12 cellular contexts compared by ENCODE assay signal in the genomic region with DNA sequence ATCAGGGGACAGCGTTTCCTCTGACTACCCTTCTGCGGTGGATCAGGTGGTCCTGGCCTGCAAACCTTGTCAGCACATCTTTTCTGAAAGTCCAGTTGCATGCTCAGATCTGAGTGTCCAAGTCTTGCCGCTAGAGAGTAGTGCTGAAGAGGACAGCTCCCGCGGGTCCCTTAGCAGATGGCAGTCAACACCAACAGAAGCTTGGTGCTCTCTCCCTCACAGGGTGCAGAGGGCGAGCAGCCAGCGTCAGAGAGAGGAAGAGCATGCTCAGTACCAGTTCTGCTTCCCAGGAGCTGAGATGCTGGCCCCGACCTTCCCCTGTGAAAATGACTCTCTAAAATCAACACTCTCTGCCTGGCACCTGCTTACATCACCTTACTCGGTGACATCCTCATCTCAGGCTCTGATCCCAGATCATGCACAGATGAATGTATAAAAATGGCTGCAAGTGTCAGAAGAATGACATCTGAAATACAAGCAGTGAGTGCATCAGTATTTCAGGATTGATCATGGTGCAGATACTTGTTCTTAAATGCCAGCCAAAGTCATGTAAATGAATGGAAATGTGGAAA.
DNase-seq lines count a peak whose midpoint lies in the region; ATAC-seq, FAIRE-seq and TF ChIP-seq lines count a peak whose summit lies in the region.
"Had no signal": no experiment of that assay in that cellular context is flagged by ENCODE, and none has a peak within 500 bp of the region (broad histone marks: within the 10 kb centered on the region; RNA-seq: fewer than 3 reads in every experiment).

No MANE protein-coding gene starts in this region.

- 5% methylated on average over 7 of the region's 9 CpGs for WGBS in HepG2 (ENCODE audit: low lambda C conversion rate)
- 18% methylated on average over 5 of the region's 9 CpGs for WGBS in right lobe of liver (ENCODE audit: insufficient coverage, low coverage, low lambda C conversion rate, missing lambda C conversion rate)

- no peaks in the 10 kb centered on the region for H3K9me3 ChIP-seq in HepG2 (ENCODE audit: low read length)
- no peaks in the 10 kb centered on the region for H3K9me3 ChIP-seq in right lobe of liver
- no peaks in the 10 kb centered on the region for H3K9me3 ChIP-seq in SJCRH30 (replicated peaks)

- no TSS peak for BruUV-seq in HepG2 (replicated peaks; lab: Mats Ljungman, UMichigan)

- TF ChIP-seq CTCF in HepG2 (CRISPR knock-in tag; IDR thresholded peaks at IDR 0.05) (no peak), right lobe of liver (IDR thresholded peaks at IDR 0.05) (no peak), fibroblast of mammary gland (conservative IDR thresholded peaks at IDR 0.05; ENCODE audit: control insufficient read depth, insufficient read depth, low read depth, low read length) (no peak)

- H4K20me1 ChIP-seq in HepG2 (ENCODE audit: insufficient read depth, low read length), result no peaks in the 10 kb centered on the region

- intact Hi-C loops in HepG2 (cut with micrococcal nuclease; ENCODE audit: unreplicated experiment), result no loop called here
- intact Hi-C loops in right lobe of liver (cut with DNase I), result no loop called here
- intact Hi-C loops in posterior vena cava (cut with DNase I), result no loop called here

- H3K4me1 ChIP-seq in HepG2 (ENCODE audit: insufficient read depth, low read length) (no peaks in the 10 kb centered on the region), right lobe of liver (no peaks in the 10 kb centered on the region), SJCRH30 (peaks cover 22% of the 10 kb centered on the region)

- H3K79me2 ChIP-seq in HepG2 (ENCODE audit: insufficient read depth, low read length), result no peaks in the 10 kb centered on the region

- no peaks in the 10 kb centered on the region for H3K36me3 ChIP-seq in HepG2 (replicated peaks in 1 of 2; ENCODE audit: control insufficient read depth in 1 of 2, insufficient read depth in 2 of 2, low read length in 2 of 2)
- H3K36me3 ChIP-seq in right lobe of liver, result no peaks in the 10 kb centered on the region
- H3K36me3 ChIP-seq in SJCRH30, result no peaks in the 10 kb centered on the region

- TF ChIP-seq RAD21 in HepG2 (CRISPR knock-in tag; IDR thresholded peaks at IDR 0.05), result no peak

- H3K27ac ChIP-seq in HepG2 (ENCODE audit: extremely low read length, insufficient read depth, low read length) (no peak overlapping the region), right lobe of liver (no peak overlapping the region), SJCRH30 (no peak overlapping the region)
- H3K27ac ChIP-seq: C4-2B had no signal

- H3K4me3 ChIP-seq in HepG2 (replicated peaks in 1 of 3; ENCODE audit: insufficient read depth in 1 of 3, low read depth in 2 of 3, low read length in 3 of 3) (no peak overlapping the region), right lobe of liver (no peak overlapping the region), SJCRH30 (no peak overlapping the region), fibroblast of mammary gland (ENCODE audit: control insufficient read depth, low read depth, low read length) (no peak overlapping the region)

- TF ChIP-seq POLR2A in HepG2 (IDR thresholded peaks at IDR 0.05; ENCODE audit: insufficient read depth in 1 of 2, low read depth in 2 of 2, low read length in 2 of 2), result no peak
- no peak for TF ChIP-seq POLR2A in right lobe of liver (IDR thresholded peaks at IDR 0.05)

- FAIRE-seq in HepG2 (lab: Jason Lieb, UNC) (peak; percentile 4), urothelium cell line (lab: Jason Lieb, UNC) (no peak)
- FAIRE-seq: colon had no signal

- POLR2A ChIA-PET in HepG2 (lab: Yijun Ruan, JAX), result no interaction called here

- CTCF ChIA-PET in HepG2 (lab: Yijun Ruan, JAX; ENCODE audit: low intra/inter-chr PET ratio, low total read pairs), result no interaction called here

- TF ChIP-seq EP300 in HepG2 (IDR thresholded peaks at IDR 0.05; ENCODE audit: low read depth in 2 of 2, low read length in 2 of 2) (no peak), HepG2 (CRISPR knock-in tag; IDR thresholded peaks at IDR 0.05; ENCODE audit: borderline replicate concordance) (no peak)

- no peak for DNase-seq in HepG2 (ENCODE audit: low spot score)
- no peak for DNase-seq in right lobe of liver
- DNase-seq in SJCRH30, result peak; percentile 32 to 45
- DNase-seq in fibroblast of mammary gland (ENCODE audit: low read depth), result peak; percentile 42
- DNase-seq in urothelium cell line (ENCODE audit: low spot score), result peak; percentile 62
- DNase-seq in posterior vena cava (ENCODE audit: low spot score), result no peak
- no peak for DNase-seq in stimulated activated naive CD4-positive, alpha-beta T cell treated with Interleukin-2 at 50 U/mL for 16 hours (lab: John Stamatoyannopoulos, UW)
- DNase-seq in activated effector memory CD4-positive, alpha-beta T cell treated with anti-CD3 and anti-CD28 coated beads, Interleukin-2, amount 50 U/mL, for 16 hours, result no peak
- DNase-seq: hypothalamus; stimulated activated CD4-positive, alpha-beta T cell treated with anti-CD3 and anti-CD28 coated beads, Interleukin-2, amount 100 ng/mL, for 24 hours had no signal

- ATAC-seq in HepG2 (peak; percentile 75), right lobe of liver (no peak)

- in situ Hi-C loops in HepG2 (cut with HindIII; ENCODE audit: extremely low pct_ligation_motif_present, low pct_unique_long_range_greater_than_20kb), result no loop called here

- H2AFZ ChIP-seq in HepG2 (ENCODE audit: low read length), result no peak overlapping the region

- no peak overlapping the region for H3K4me2 ChIP-seq in HepG2 (ENCODE audit: low read depth, low read length)

- no peak overlapping the region for H3K9ac ChIP-seq in HepG2 (ENCODE audit: insufficient read depth, low read depth, low read length)

- peaks cover 0 to 1% of the 10 kb centered on the region in 2 experiments; a peak in 2 of 5 replicates for H3K27me3 ChIP-seq in HepG2 (ENCODE audit: control insufficient read depth in 1 of 2, insufficient read depth in 2 of 2, low read length in 2 of 2)
- no peaks in the 10 kb centered on the region for H3K27me3 ChIP-seq in right lobe of liver
- H3K27me3 ChIP-seq in SJCRH30, result no peaks in the 10 kb centered on the region

TF ChIP-seq in HepG2, 621 proteins besides CTCF, POLR2A, EP300 and RAD21 (continues in another document):
- TF ChIP-seq, protein P1, sequence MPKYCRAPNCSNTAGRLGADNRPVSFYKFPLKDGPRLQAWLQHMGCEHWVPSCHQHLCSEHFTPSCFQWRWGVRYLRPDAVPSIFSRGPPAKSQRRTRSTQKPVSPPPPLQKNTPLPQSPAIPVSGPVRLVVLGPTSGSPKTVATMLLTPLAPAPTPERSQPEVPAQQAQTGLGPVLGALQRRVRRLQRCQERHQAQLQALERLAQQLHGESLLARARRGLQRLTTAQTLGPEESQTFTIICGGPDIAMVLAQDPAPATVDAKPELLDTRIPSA (CRISPR knock-in tag; IDR thresholded peaks at IDR 0.05; ENCODE audit: borderline replicate concordance), result no peak
- TF ChIP-seq FLYWCH1 (CRISPR knock-in tag; IDR thresholded peaks at IDR 0.05) (no peak), ZNF644 (CRISPR knock-in tag; IDR thresholded peaks at IDR 0.05; ENCODE audit: low read depth) (0 out of 2 replicates have a peak, but pooled peaks have one; percentile 44), TCF7L2 (IDR thresholded peaks at IDR 0.05; ENCODE audit: low read depth, low read length) (0 out of 2 replicates have a peak, but pooled peaks have one; percentile 14), EHMT2 (IDR thresholded peaks at IDR 0.05; ENCODE audit: borderline replicate concordance, low read depth, low read length) (peak; percentile 93), WIZ (CRISPR knock-in tag; IDR thresholded peaks at IDR 0.05) (peak; percentile 86; the same call in 1 of the 2 replicates)
- TF ChIP-seq, protein P2, sequence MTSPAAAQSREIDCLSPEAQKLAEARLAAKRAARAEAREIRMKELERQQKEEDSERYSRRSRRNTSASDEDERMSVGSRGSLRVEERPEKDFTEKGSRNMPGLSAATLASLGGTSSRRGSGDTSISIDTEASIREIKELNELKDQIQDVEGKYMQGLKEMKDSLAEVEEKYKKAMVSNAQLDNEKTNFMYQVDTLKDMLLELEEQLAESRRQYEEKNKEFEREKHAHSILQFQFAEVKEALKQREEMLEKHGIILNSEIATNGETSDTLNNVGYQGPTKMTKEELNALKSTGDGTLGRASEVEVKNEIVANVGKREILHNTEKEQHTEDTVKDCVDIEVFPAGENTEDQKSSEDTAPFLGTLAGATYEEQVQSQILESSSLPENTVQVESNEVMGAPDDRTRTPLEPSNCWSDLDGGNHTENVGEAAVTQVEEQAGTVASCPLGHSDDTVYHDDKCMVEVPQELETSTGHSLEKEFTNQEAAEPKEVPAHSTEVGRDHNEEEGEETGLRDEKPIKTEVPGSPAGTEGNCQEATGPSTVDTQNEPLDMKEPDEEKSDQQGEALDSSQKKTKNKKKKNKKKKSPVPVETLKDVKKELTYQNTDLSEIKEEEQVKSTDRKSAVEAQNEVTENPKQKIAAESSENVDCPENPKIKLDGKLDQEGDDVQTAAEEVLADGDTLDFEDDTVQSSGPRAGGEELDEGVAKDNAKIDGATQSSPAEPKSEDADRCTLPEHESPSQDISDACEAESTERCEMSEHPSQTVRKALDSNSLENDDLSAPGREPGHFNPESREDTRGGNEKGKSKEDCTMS (CRISPR knock-in tag; conservative IDR thresholded peaks at IDR 0.05), result no peak
- TF ChIP-seq, protein P3, sequence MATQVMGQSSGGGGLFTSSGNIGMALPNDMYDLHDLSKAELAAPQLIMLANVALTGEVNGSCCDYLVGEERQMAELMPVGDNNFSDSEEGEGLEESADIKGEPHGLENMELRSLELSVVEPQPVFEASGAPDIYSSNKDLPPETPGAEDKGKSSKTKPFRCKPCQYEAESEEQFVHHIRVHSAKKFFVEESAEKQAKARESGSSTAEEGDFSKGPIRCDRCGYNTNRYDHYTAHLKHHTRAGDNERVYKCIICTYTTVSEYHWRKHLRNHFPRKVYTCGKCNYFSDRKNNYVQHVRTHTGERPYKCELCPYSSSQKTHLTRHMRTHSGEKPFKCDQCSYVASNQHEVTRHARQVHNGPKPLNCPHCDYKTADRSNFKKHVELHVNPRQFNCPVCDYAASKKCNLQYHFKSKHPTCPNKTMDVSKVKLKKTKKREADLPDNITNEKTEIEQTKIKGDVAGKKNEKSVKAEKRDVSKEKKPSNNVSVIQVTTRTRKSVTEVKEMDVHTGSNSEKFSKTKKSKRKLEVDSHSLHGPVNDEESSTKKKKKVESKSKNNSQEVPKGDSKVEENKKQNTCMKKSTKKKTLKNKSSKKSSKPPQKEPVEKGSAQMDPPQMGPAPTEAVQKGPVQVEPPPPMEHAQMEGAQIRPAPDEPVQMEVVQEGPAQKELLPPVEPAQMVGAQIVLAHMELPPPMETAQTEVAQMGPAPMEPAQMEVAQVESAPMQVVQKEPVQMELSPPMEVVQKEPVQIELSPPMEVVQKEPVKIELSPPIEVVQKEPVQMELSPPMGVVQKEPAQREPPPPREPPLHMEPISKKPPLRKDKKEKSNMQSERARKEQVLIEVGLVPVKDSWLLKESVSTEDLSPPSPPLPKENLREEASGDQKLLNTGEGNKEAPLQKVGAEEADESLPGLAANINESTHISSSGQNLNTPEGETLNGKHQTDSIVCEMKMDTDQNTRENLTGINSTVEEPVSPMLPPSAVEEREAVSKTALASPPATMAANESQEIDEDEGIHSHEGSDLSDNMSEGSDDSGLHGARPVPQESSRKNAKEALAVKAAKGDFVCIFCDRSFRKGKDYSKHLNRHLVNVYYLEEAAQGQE (IDR thresholded peaks at IDR 0.05; ENCODE audit: borderline replicate concordance in 1 of 2, low read depth in 1 of 2, low read length in 2 of 2), result peak; percentile 74 to 94

Comparison
In these comparisons a context has a peak if more than half of its experiments do, and no peak if none do; other contexts are left out.
1. DNase-seq: peak in SJCRH30 (2 of 2), fibroblast of mammary gland (single experiment) and urothelium cell line (single experiment); none in HepG2 (single experiment), right lobe of liver (0 of 3), posterior vena cava (single experiment), stimulated activated naive CD4-positive, alpha-beta T cell treated with Interleukin-2 at 50 U/mL for 16 hours (single experiment) and activated effector memory CD4-positive, alpha-beta T cell treated with anti-CD3 and anti-CD28 coated beads, Interleukin-2, amount 50 U/mL, for 16 hours (single experiment).